In genomic region chr11:734541-734940, GRCh38 we compare ENCODE assay signal across 1 cellular context.
TF ChIP-seq lines count a peak whose summit lies in the region.

No MANE protein-coding gene starts in this region.

TF ChIP-seq in K562, 482 proteins besides CTCF, POLR2A, EP300 and RAD21:
- peak; percentile 97 for TF ChIP-seq ZBTB33 (CRISPR knock-in tag; IDR thresholded peaks at IDR 0.05)
